Comparison of ENCODE assay signal across 8 cellular contexts in genomic region chr1:904271-904950, GRCh38. TPM values are rescaled to one million over a fixed set of nuclear protein-coding genes. Genes with fewer than 3 reads are reported as not detected.
DNase-seq lines count a peak whose midpoint lies in the region; ATAC-seq and TF ChIP-seq lines count a peak whose summit lies in the region.

No MANE protein-coding gene starts in this region.

- peak overlapping the region; percentile 72 for H3K4me3 Mint-ChIP-seq in Calu3 (ENCODE audit: low read depth, unreplicated experiment)

- H3K4me1 Mint-ChIP-seq in Calu3 (ENCODE audit: low read depth, unreplicated experiment): no peaks in the 10 kb centered on the region

- H3K27me3 ChIP-seq in HAP-1 (ENCODE audit: low read depth): no peaks in the 10 kb centered on the region

- peak overlapping the region; percentile 43 for H3K4me3 ChIP-seq in HAP-1

- intact Hi-C loops in Calu3 (cut with micrococcal nuclease; ENCODE audit: unreplicated experiment): no loop called here

- no peaks in the 10 kb centered on the region for H3K9me3 Mint-ChIP-seq in Calu3 (ENCODE audit: low read depth, unreplicated experiment)

- H3K36me3 Mint-ChIP-seq in Calu3 (ENCODE audit: insufficient read depth, unreplicated experiment): peaks cover 9% of the 10 kb centered on the region

- peaks cover 18% of the 10 kb centered on the region for H3K36me3 ChIP-seq in HAP-1 (replicated peaks)

- no peak overlapping the region for H3K27ac Mint-ChIP-seq in Calu3 (ENCODE audit: unreplicated experiment)

- H3K9me3 ChIP-seq in HAP-1: no peaks in the 10 kb centered on the region

- DNase-seq in Calu3 (peak; percentile 84), HAP-1 (ENCODE audit: low spot score in 2 of 2) (peak; percentile 67 to 90), NCI-H2196 (lab: John Stamatoyannopoulos, UW; ENCODE audit: unreplicated experiment) (peak; percentile 85), left kidney (ENCODE audit: low read depth, low spot score) (peak; percentile 94)
- peak; percentile 79 for DNase-seq in activated CD4-positive, alpha-beta T cell treated with anti-CD3 and anti-CD28 coated beads for 1 hour
- peak; percentile 84 for DNase-seq in central memory CD4-positive, alpha-beta T cell
- DNase-seq in stimulated activated CD4-positive, alpha-beta T cell treated with anti-CD3 and anti-CD28 coated beads, Interleukin-4, amount 100 ng/mL, for 24 hours: peak; percentile 84

- H3K4me1 ChIP-seq in HAP-1: peaks cover 17% of the 10 kb centered on the region

- peak; percentile 79 for TF ChIP-seq CTCF in Calu3 (IDR thresholded peaks at IDR 0.05; ENCODE audit: unreplicated experiment)

- BruUV-seq in Calu3 (replicated peaks; lab: Mats Ljungman, UMichigan): no TSS peak

- CTCF ChIA-PET in Calu3 (lab: Charles Lee): interaction anchor here (1.3 to 1.7 kb wide), 2 partner anchors 34 to 72 kb away, joined by 7 to 13 read pairs; no protein-coding TSS in a partner anchor

- H3K27me3 Mint-ChIP-seq in Calu3 (ENCODE audit: unreplicated experiment): peaks cover 44% of the 10 kb centered on the region

- no peak for ATAC-seq in HG03025 (IDR thresholded peaks at IDR 0.05; ENCODE audit: low FRiP score, unreplicated experiment)

- in situ Hi-C loops in HAP-1 (cut with MboI; ENCODE audit: low sequenced_read_pairs): no loop called here

RNA-seq across cellular contexts. Expression of gene SAMD11, which starts 19.3 kb away (rescaled TPM):
- total RNA-seq in Calu3 (2022): 0.27 and 0.54 TPM in 2 replicates

RNA-seq across cellular contexts. Expression of gene NOC2L, which starts 54.6 kb away (rescaled TPM):
- 98.6 and 107 TPM in 2 replicates for total RNA-seq in Calu3 (2022)

RNA-seq across cellular contexts. Expression of gene KLHL17, which starts 56.0 kb away (rescaled TPM):
- 27.1 and 27.8 TPM in 2 replicates for total RNA-seq in Calu3 (2022)
